11 cellular contexts compared by ENCODE assay signal in the genomic region with DNA sequence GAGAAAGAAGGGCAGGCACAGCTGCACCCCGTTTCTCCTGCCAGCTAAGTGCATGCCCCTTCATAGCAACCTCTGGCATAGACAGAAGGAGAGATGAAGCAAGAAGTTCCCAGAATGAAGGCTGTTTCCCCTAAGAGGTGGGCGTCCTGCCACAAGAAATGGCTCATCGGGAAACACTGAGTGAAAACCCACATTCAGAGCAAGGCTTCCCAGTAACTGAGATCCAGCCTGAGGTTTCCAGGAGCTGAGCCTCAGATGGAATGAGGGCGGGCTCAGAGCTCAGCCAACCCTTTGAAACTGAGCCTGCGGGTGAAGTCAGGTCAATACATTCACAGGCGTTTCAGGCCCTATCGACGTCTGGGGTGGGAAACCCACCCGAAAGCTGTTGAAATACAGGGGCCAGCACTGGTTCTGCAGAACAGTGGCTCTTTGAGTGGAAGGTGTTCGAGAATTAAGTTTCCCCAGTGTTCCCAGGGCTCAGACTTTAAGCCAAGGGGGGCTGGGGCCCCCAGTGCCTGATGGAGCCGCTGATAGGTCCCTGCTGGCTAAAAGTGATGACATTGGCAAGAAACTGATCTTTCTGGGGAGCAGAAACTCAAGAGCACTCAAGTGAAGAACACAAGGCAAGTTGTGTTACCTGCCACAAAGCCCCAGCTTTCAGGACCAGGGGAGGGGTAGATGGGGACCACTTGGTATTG.
DNase-seq lines count a peak whose midpoint lies in the region; ATAC-seq and TF ChIP-seq lines count a peak whose summit lies in the region.
"Had no signal": no experiment of that assay in that cellular context is flagged by ENCODE, and none has a peak within 500 bp of the region (broad histone marks: within the 10 kb centered on the region; RNA-seq: fewer than 3 reads in every experiment).

No MANE protein-coding gene starts in this region.

- no peaks in the 10 kb centered on the region for H3K9me3 ChIP-seq in breast epithelium
- H3K9me3 ChIP-seq in left lung: no peaks in the 10 kb centered on the region

- H3K4me3 ChIP-seq in breast epithelium (no peak overlapping the region), left lung (no peak overlapping the region)

- H3K27me3 ChIP-seq in breast epithelium (no peaks in the 10 kb centered on the region), left lung (no peaks in the 10 kb centered on the region)

- H3K27ac ChIP-seq in breast epithelium (peak overlapping the region; percentile 17 to 83), left lung (peak overlapping the region; percentile 58 to 75)

- H3K36me3 ChIP-seq in breast epithelium (no peaks in the 10 kb centered on the region), left lung (no peaks in the 10 kb centered on the region)

- ATAC-seq in left lung (peak; percentile 80), sciatic nerve (peak; percentile 95)

- DNase-seq in GM04504 (ENCODE audit: low read depth) (peak; percentile 88), breast epithelium (ENCODE audit: low spot score in 2 of 2) (peak in 1 of 2 donors; percentile 36), left lung (peak in 1 of 2 donors; percentile 68), sciatic nerve (ENCODE audit: low spot score) (peak; percentile 82), NCI-H146 (lab: John Stamatoyannopoulos, UW) (no peak), cerebellar nuclear complex (lab: John Stamatoyannopoulos, UW) (no peak), NCI-H2196 (lab: John Stamatoyannopoulos, UW; ENCODE audit: unreplicated experiment) (no peak), NCI-H2171 treated with DMSO at 0.1 percent for 48 hours (lab: John Stamatoyannopoulos, UW) (no peak)
- DNase-seq: amniotic stem cell, naive B cell, NCI-H1417 had no signal

- H3K4me1 ChIP-seq in breast epithelium: no peaks in the 10 kb centered on the region
- peaks cover 15 to 21% of the 10 kb centered on the region in 2 donors for H3K4me1 ChIP-seq in left lung

- no peak for TF ChIP-seq POLR2A in breast epithelium (IDR thresholded peaks at IDR 0.05)

- TF ChIP-seq CTCF in breast epithelium (IDR thresholded peaks at IDR 0.05) (no peak), left lung (IDR thresholded peaks at IDR 0.05) (no peak)

- intact Hi-C loops in breast epithelium (cut with DNase I; ENCODE audit: low total_unique reads): no loop called here
- intact Hi-C loops in left lung (cut with DNase I): no loop called here
- intact Hi-C loops in sciatic nerve (cut with DNase I): no loop called here

Comparison
In these comparisons a context has a peak if more than half of its experiments do, and no peak if none do; other contexts are left out.
1. DNase-seq: peak in GM04504 (single experiment) and sciatic nerve (single experiment); none in NCI-H146 (single experiment), cerebellar nuclear complex (0 of 2), NCI-H2196 (single experiment) and NCI-H2171 treated with DMSO at 0.1 percent for 48 hours (single experiment).